Comparison of ENCODE assay signal across 18 cellular contexts in the genomic region with DNA sequence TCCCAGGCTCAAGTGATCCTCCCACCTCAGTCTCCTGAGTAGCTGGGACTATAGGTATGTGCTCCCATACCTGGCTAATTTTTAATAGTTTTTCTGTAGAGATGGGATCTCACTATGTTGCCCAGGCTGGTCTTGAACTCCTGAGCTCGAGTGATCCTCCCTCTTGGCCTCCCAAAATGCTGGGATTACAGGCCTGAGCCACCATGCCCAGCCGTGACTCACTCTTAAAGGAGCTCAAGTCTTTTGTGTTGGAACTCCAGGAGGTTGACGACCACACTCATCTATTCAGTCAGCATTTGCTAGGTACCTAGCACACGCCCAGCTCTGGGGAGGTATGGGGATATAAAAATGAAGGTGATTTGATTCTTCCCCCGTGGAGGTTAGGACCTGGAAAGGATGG.
DNase-seq lines count a peak whose midpoint lies in the region; TF ChIP-seq lines count a peak whose summit lies in the region.
"Had no signal": no experiment of that assay in that cellular context is flagged by ENCODE, and none has a peak within 500 bp of the region (broad histone marks: within the 10 kb centered on the region; RNA-seq: fewer than 3 reads in every experiment).

No MANE protein-coding gene starts in this region.

- CTCF ChIA-PET in activated CD4-positive, alpha-beta T cell treated with anti-CD3 and anti-CD28 coated beads, Interleukin-2, amount 10 ng/mL, durations not matched to agents 7 days and 5 days (lab: Charles Lee) = interaction anchor here (0.5 to 1.0 kb wide), 3 partner anchors 27 to 104 kb away, joined by 3 to 4 read pairs (median 4); no protein-coding TSS in a partner anchor

- H3K27me3 ChIP-seq in spleen (replicated peaks in 1 of 7) = no peaks in the 10 kb centered on the region
- H3K27me3 ChIP-seq in esophagus muscularis mucosa = no peaks in the 10 kb centered on the region
- no peaks in the 10 kb centered on the region for H3K27me3 ChIP-seq in HAP-1 (ENCODE audit: low read depth)
- H3K27me3 ChIP-seq: breast epithelium, neutrophil, transverse colon had no signal

- H3K27ac ChIP-seq in spleen (peak overlapping the region; percentile 17 to 89 (median 86)), esophagus muscularis mucosa (replicated peaks in 1 of 4) (no peak overlapping the region)
- H3K27ac ChIP-seq: neutrophil had no signal

- H3K4me3 ChIP-seq in spleen (no peak overlapping the region), esophagus muscularis mucosa (no peak overlapping the region), HAP-1 (no peak overlapping the region)
- H3K4me3 ChIP-seq: A549, breast epithelium, skin epidermis, transverse colon had no signal

- H3K4me3 Mint-ChIP-seq in activated CD4-positive, alpha-beta T cell treated with anti-CD3 and anti-CD28 coated beads, Interleukin-2, amount 10 ng/mL, durations not matched to agents 7 days and 5 days = no peak overlapping the region
- no peak overlapping the region for H3K4me3 Mint-ChIP-seq in dendritic cell treated with granulocyte-macrophage colony-stimulating factor and Interleukin-4, amounts not matched to agents 40 ng/mL and 50 ng/mL, for 4 days

- H3K9me3 Mint-ChIP-seq in activated CD4-positive, alpha-beta T cell treated with anti-CD3 and anti-CD28 coated beads, Interleukin-2, amount 10 ng/mL, durations not matched to agents 7 days and 5 days = peaks cover 4% of the 10 kb centered on the region
- no peaks in the 10 kb centered on the region for H3K9me3 Mint-ChIP-seq in dendritic cell treated with granulocyte-macrophage colony-stimulating factor and Interleukin-4, amounts not matched to agents 40 ng/mL and 50 ng/mL, for 4 days

- TF ChIP-seq CTCF in spleen (IDR thresholded peaks at IDR 0.05 in 8 of 11, conservative IDR thresholded peaks at IDR 0.05 in 3 of 11) (no peak), esophagus muscularis mucosa (IDR thresholded peaks at IDR 0.05) (no peak)

- H3K27me3 Mint-ChIP-seq in activated CD4-positive, alpha-beta T cell treated with anti-CD3 and anti-CD28 coated beads, Interleukin-2, amount 10 ng/mL, durations not matched to agents 7 days and 5 days = no peaks in the 10 kb centered on the region
- H3K27me3 Mint-ChIP-seq in dendritic cell treated with granulocyte-macrophage colony-stimulating factor and Interleukin-4, amounts not matched to agents 40 ng/mL and 50 ng/mL, for 4 days = no peaks in the 10 kb centered on the region

- H3K9me3 ChIP-seq in spleen (no peaks in the 10 kb centered on the region), esophagus muscularis mucosa (no peaks in the 10 kb centered on the region), HAP-1 (no peaks in the 10 kb centered on the region)
- H3K9me3 ChIP-seq: A549, breast epithelium, neutrophil, transverse colon had no signal

- peaks cover 63 to 100% (median 98%) of the 10 kb centered on the region in 6 donors for H3K4me1 ChIP-seq in spleen
- H3K4me1 ChIP-seq in esophagus muscularis mucosa = peaks cover 55 to 71% (median 62%) of the 10 kb centered on the region in 4 donors
- peaks cover 7% of the 10 kb centered on the region for H3K4me1 ChIP-seq in HAP-1

- no peak for TF ChIP-seq POLR2A in spleen (IDR thresholded peaks at IDR 0.05)
- TF ChIP-seq POLR2A in esophagus muscularis mucosa (IDR thresholded peaks at IDR 0.05; ENCODE audit: low read depth) = no peak

- 87 to 93% (median 90%) methylated on average over 5 of the region's 5 CpGs for WGBS in spleen, 5 donors
- 91% methylated on average over 5 of the region's 5 CpGs for WGBS in esophagus muscularis mucosa

- in situ Hi-C loops in HAP-1 (cut with MboI; ENCODE audit: low sequenced_read_pairs) = no loop called here

- peak overlapping the region; percentile 95 for H3K27ac Mint-ChIP-seq in activated CD4-positive, alpha-beta T cell treated with anti-CD3 and anti-CD28 coated beads, Interleukin-2, amount 10 ng/mL, durations not matched to agents 7 days and 5 days
- H3K27ac Mint-ChIP-seq in dendritic cell treated with granulocyte-macrophage colony-stimulating factor and Interleukin-4, amounts not matched to agents 40 ng/mL and 50 ng/mL, for 4 days = peak overlapping the region; percentile 84

- intact Hi-C loops in dendritic cell treated with granulocyte-macrophage colony-stimulating factor and Interleukin-4, amounts not matched to agents 40 ng/mL and 50 ng/mL, for 4 days (cut with micrococcal nuclease) = no loop called here
- intact Hi-C loops in spleen (cut with DNase I; ENCODE audit: low total_unique reads) (no loop called here), esophagus muscularis mucosa (cut with DNase I) (no loop called here)

- H3K4me1 Mint-ChIP-seq in activated CD4-positive, alpha-beta T cell treated with anti-CD3 and anti-CD28 coated beads, Interleukin-2, amount 10 ng/mL, durations not matched to agents 7 days and 5 days = peaks cover 73% of the 10 kb centered on the region
- H3K4me1 Mint-ChIP-seq in dendritic cell treated with granulocyte-macrophage colony-stimulating factor and Interleukin-4, amounts not matched to agents 40 ng/mL and 50 ng/mL, for 4 days (ENCODE audit: low read depth) = peaks cover 78% of the 10 kb centered on the region

- TF ChIP-seq EP300 in esophagus muscularis mucosa (IDR thresholded peaks at IDR 0.05) = no peak

- DNase-seq in activated CD4-positive, alpha-beta T cell treated with anti-CD3 and anti-CD28 coated beads, Interleukin-2, amount 10 ng/mL, durations not matched to agents 7 days and 5 days = no peak
- no peak for DNase-seq in activated CD4-positive, alpha-beta T cell treated with anti-CD3 and anti-CD28 coated beads, Interleukin-2, amount 50 U/mL, for 48 hours
- DNase-seq in M059J (ENCODE audit: low read depth) (peak; percentile 56), spleen (no peak), HCEC 1CT (no peak), esophagus muscularis mucosa (ENCODE audit: extremely low spot score) (no peak), HAP-1 (ENCODE audit: low spot score in 2 of 2) (no peak)
- DNase-seq: erythroblast, Karpas-422, NCI-H1930, NCI-H748 treated with DMSO at 0.1 percent for 48 hours, Right ventricle myocardium superior, transverse colon had no signal

- POLR2A ChIA-PET in activated CD4-positive, alpha-beta T cell treated with anti-CD3 and anti-CD28 coated beads, Interleukin-2, amount 10 ng/mL, durations not matched to agents 7 days and 5 days (lab: Charles Lee) = no interaction called here

- H3K36me3 ChIP-seq in spleen (peaks cover 0 to 11% (median 0%) of the 10 kb centered on the region in 6 donors), esophagus muscularis mucosa (no peaks in the 10 kb centered on the region), HAP-1 (replicated peaks) (no peaks in the 10 kb centered on the region)
- H3K36me3 ChIP-seq: breast epithelium, neutrophil, transverse colon had no signal

- peaks cover 37% of the 10 kb centered on the region for H3K36me3 Mint-ChIP-seq in activated CD4-positive, alpha-beta T cell treated with anti-CD3 and anti-CD28 coated beads, Interleukin-2, amount 10 ng/mL, durations not matched to agents 7 days and 5 days (ENCODE audit: low read depth)
- peaks cover 8% of the 10 kb centered on the region for H3K36me3 Mint-ChIP-seq in dendritic cell treated with granulocyte-macrophage colony-stimulating factor and Interleukin-4, amounts not matched to agents 40 ng/mL and 50 ng/mL, for 4 days (ENCODE audit: low read depth)

Comparison
In these comparisons a context has a peak if more than half of its experiments do, and no peak if none do; other contexts are left out.
1. H3K27ac ChIP-seq: peak in spleen (8 of 8); none in esophagus muscularis mucosa (0 of 4).